8 cellular contexts compared by ENCODE assay signal in genomic region chr19:55279773-55280643, GRCh38. TPM values are rescaled to one million over a fixed set of nuclear protein-coding genes. Genes with fewer than 3 reads are reported as not detected.
A peak's percentile ranks its signal among the peaks of the same experiment; 100 is the strongest.
DNase-seq lines count a peak whose midpoint lies in the region; ATAC-seq, FAIRE-seq and TF ChIP-seq lines count a peak whose summit lies in the region.

A gene with protein sequence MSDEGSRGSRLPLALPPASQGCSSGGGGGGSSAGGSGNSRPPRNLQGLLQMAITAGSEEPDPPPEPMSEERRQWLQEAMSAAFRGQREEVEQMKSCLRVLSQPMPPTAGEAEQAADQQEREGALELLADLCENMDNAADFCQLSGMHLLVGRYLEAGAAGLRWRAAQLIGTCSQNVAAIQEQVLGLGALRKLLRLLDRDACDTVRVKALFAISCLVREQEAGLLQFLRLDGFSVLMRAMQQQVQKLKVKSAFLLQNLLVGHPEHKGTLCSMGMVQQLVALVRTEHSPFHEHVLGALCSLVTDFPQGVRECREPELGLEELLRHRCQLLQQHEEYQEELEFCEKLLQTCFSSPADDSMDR (minus strand): TSS chr19:55280110. CDS start chr19:55279608, 502 bp downstream.

- peaks cover 0 to 8% of the 10 kb centered on the region in 2 donors for H3K36me3 ChIP-seq in kidney (ENCODE audit: control insufficient read depth in 1 of 2, insufficient read depth in 2 of 2, low read length in 2 of 2)

- no peaks in the 10 kb centered on the region for H3K9me3 ChIP-seq in kidney (ENCODE audit: control insufficient read depth in 1 of 2, low read length in 2 of 2)

- H3K9ac ChIP-seq in kidney (ENCODE audit: low read length in 2 of 2): peak within 1 kb of the TSS; percentile 15 to 85

- intact Hi-C loops in kidney (cut with DNase I): no loop called here

- FAIRE-seq in kidney (lab: Jason Lieb, UNC): no peak

- H3K27ac Mint-ChIP-seq in chondrocyte (ENCODE audit: unreplicated experiment): peak within 1 kb of the TSS; percentile 99

- H3K4me1 ChIP-seq in kidney (ENCODE audit: control insufficient read depth in 1 of 2, insufficient read depth in 1 of 2, low read depth in 1 of 2, low read length in 2 of 2): peaks cover 0 to 6% of the 10 kb centered on the region in 2 donors

- H3K4me3 ChIP-seq in AG09309 (ENCODE audit: control insufficient read depth, low read depth, low read length) (peak within 1 kb of the TSS; percentile 67), kidney (ENCODE audit: low read length in 2 of 2) (peak within 1 kb of the TSS; percentile 82 to 99)

- TF ChIP-seq CTCF in AG09309 (IDR thresholded peaks at IDR 0.05; ENCODE audit: control insufficient read depth, insufficient read depth, low read depth, low read length, missing control alignments) (no peak), chondrocyte (IDR thresholded peaks at IDR 0.05) (no peak), kidney (IDR thresholded peaks at IDR 0.05; ENCODE audit: borderline replicate concordance, extremely low read depth, insufficient read depth) (no peak)

- DNase-seq in AG09309 (ENCODE audit: low read depth) (peak; percentile 53), NCI-H510A (lab: John Stamatoyannopoulos, UW) (peak; percentile 96), chondrocyte (ENCODE audit: low spot score) (no peak), kidney (peak; percentile 99)
- peak; percentile 89 for DNase-seq in activated CD4-positive, alpha-beta T cell treated with anti-CD3 and anti-CD28 coated beads for 1 hour
- peak; percentile 96 for DNase-seq in stimulated activated CD4-positive, alpha-beta T cell treated with anti-CD3 and anti-CD28 coated beads, Interleukin-15, amount 100 ng/mL, for 24 hours

- H3K27ac ChIP-seq in kidney (ENCODE audit: low read depth in 2 of 2, low read length in 2 of 2): peak within 1 kb of the TSS; percentile 74 to 78

- H3K4me1 Mint-ChIP-seq in chondrocyte (ENCODE audit: low read depth): peaks cover 30% of the 10 kb centered on the region

- ATAC-seq in GM19035 (IDR thresholded peaks at IDR 0.05; ENCODE audit: unreplicated experiment): peak; percentile 72
- ATAC-seq in HG03378 (IDR thresholded peaks at IDR 0.05; ENCODE audit: unreplicated experiment): peak; percentile 63

- no peaks in the 10 kb centered on the region for H3K9me3 Mint-ChIP-seq in chondrocyte (ENCODE audit: low read depth)

- H3K4me3 Mint-ChIP-seq in chondrocyte (ENCODE audit: unreplicated experiment): peak within 1 kb of the TSS; percentile 100

- H3K36me3 Mint-ChIP-seq in chondrocyte (ENCODE audit: low read depth): peaks cover 7% of the 10 kb centered on the region

- no peaks in the 10 kb centered on the region for H3K27me3 Mint-ChIP-seq in chondrocyte (ENCODE audit: low read depth)

RNA-seq across cellular contexts. Expression of the gene that starts here (rescaled TPM):
- total RNA-seq in chondrocyte (22.7 to 30.3 TPM (median 24.2 TPM) in 3 replicates), kidney (37.6 TPM)
- polyA plus RNA-seq in kidney (ENCODE audit: insufficient read depth, low read depth, low replicate concordance): 55.9 TPM
